Comparison of ENCODE assay signal across 8 cellular contexts in genomic region chr1:90835172-90835660, GRCh38.
A peak's percentile ranks its signal among the peaks of the same experiment; 100 is the strongest.
DNase-seq lines count a peak whose midpoint lies in the region; ATAC-seq, FAIRE-seq and TF ChIP-seq lines count a peak whose summit lies in the region.

No MANE protein-coding gene starts in this region.

- no peak overlapping the region for H3K27ac ChIP-seq in left lung

- peaks cover 82% of the 10 kb centered on the region for H3K27me3 Mint-ChIP-seq in activated CD8-positive, alpha-beta T cell treated with anti-CD3 and anti-CD28 coated beads for 36 hours
- H3K27me3 Mint-ChIP-seq in activated CD8-positive, alpha-beta T cell treated with anti-CD3 and anti-CD28 coated beads, Interleukin-2, amount 10 ng/mL, durations not matched to agents 7 days and 5 days (ENCODE audit: low read depth), result peaks cover 87% of the 10 kb centered on the region
- peaks cover 99% of the 10 kb centered on the region for H3K27me3 Mint-ChIP-seq in stimulated activated naive CD8-positive, alpha-beta T cell treated with anti-CD3 and anti-CD28 coated beads, Interleukin-15, amount 100 ng/mL, for 72 hours

- H3K4me3 Mint-ChIP-seq in activated CD8-positive, alpha-beta T cell treated with anti-CD3 and anti-CD28 coated beads for 36 hours, result no peak overlapping the region
- H3K4me3 Mint-ChIP-seq in activated CD8-positive, alpha-beta T cell treated with anti-CD3 and anti-CD28 coated beads, Interleukin-2, amount 10 ng/mL, durations not matched to agents 7 days and 5 days, result no peak overlapping the region
- peak overlapping the region; percentile 58 to 64 for H3K4me3 Mint-ChIP-seq in stimulated activated naive CD8-positive, alpha-beta T cell treated with anti-CD3 and anti-CD28 coated beads, Interleukin-15, amount 100 ng/mL, for 72 hours

- peak; percentile 24 for DNase-seq in activated CD8-positive, alpha-beta T cell treated with anti-CD3 and anti-CD28 coated beads for 36 hours
- DNase-seq in activated CD8-positive, alpha-beta T cell treated with anti-CD3 and anti-CD28 coated beads, Interleukin-2, amount 10 ng/mL, durations not matched to agents 7 days and 5 days, result no peak
- DNase-seq in astrocyte of the hippocampus (ENCODE audit: low read depth, low spot score) (peak; percentile 26), left lung (no peak), SIG-M5 (lab: John Stamatoyannopoulos, UW) (no peak), D721Med (ENCODE audit: insufficient read length, low spot score) (no peak)
- peak in 1 of 2 donors; percentile 35 for DNase-seq in stimulated activated naive CD8-positive, alpha-beta T cell treated with anti-CD3 and anti-CD28 coated beads, Interleukin-15, amount 100 ng/mL, for 72 hours
- no peak for DNase-seq in activated effector memory CD4-positive, alpha-beta T cell treated with Interleukin-2 at 50 U/mL for 16 hours

- no peak for TF ChIP-seq CTCF in activated CD8-positive, alpha-beta T cell treated with anti-CD3 and anti-CD28 coated beads for 36 hours (IDR thresholded peaks at IDR 0.05)
- no peak for TF ChIP-seq CTCF in left lung (IDR thresholded peaks at IDR 0.05)
- no peak for TF ChIP-seq CTCF in D721Med (IDR thresholded peaks at IDR 0.05; ENCODE audit: insufficient read depth, missing control alignments)

- no peak for FAIRE-seq in D721Med (lab: Jason Lieb, UNC)

- H3K9me3 ChIP-seq in left lung, result no peaks in the 10 kb centered on the region

- no peak overlapping the region for H3K27ac Mint-ChIP-seq in activated CD8-positive, alpha-beta T cell treated with anti-CD3 and anti-CD28 coated beads for 36 hours
- H3K27ac Mint-ChIP-seq in activated CD8-positive, alpha-beta T cell treated with anti-CD3 and anti-CD28 coated beads, Interleukin-2, amount 10 ng/mL, durations not matched to agents 7 days and 5 days, result no peak overlapping the region
- H3K27ac Mint-ChIP-seq in stimulated activated naive CD8-positive, alpha-beta T cell treated with anti-CD3 and anti-CD28 coated beads, Interleukin-15, amount 100 ng/mL, for 72 hours, result peak overlapping the region in 1 of 2 donors; percentile 27

- H3K4me3 ChIP-seq in left lung, result no peak overlapping the region

- intact Hi-C loops in activated CD8-positive, alpha-beta T cell treated with anti-CD3 and anti-CD28 coated beads for 36 hours (cut with micrococcal nuclease), result loop anchor here (5.0 kb wide), 1 partner anchor 108 kb away; no protein-coding TSS in a partner anchor
- intact Hi-C loops in left lung (cut with DNase I), result no loop called here

- peaks cover 17% of the 10 kb centered on the region for H3K4me1 Mint-ChIP-seq in activated CD8-positive, alpha-beta T cell treated with anti-CD3 and anti-CD28 coated beads for 36 hours (ENCODE audit: low read depth)
- peaks cover 7% of the 10 kb centered on the region for H3K4me1 Mint-ChIP-seq in activated CD8-positive, alpha-beta T cell treated with anti-CD3 and anti-CD28 coated beads, Interleukin-2, amount 10 ng/mL, durations not matched to agents 7 days and 5 days (ENCODE audit: low read depth)
- peaks cover 32% of the 10 kb centered on the region for H3K4me1 Mint-ChIP-seq in stimulated activated naive CD8-positive, alpha-beta T cell treated with anti-CD3 and anti-CD28 coated beads, Interleukin-15, amount 100 ng/mL, for 72 hours

- POLR2A ChIA-PET in activated CD8-positive, alpha-beta T cell treated with anti-CD3 and anti-CD28 coated beads for 36 hours (lab: Charles Lee), result interaction anchor here (0.8 to 1.3 kb wide), 2 partner anchors 9 to 17 kb away, joined by 4 read pairs; no protein-coding TSS in a partner anchor
- POLR2A ChIA-PET in activated CD8-positive, alpha-beta T cell treated with anti-CD3 and anti-CD28 coated beads, Interleukin-2, amount 10 ng/mL, durations not matched to agents 7 days and 5 days (lab: Charles Lee), result interaction anchor here (0.6 kb wide), 1 partner anchor 62 kb away, joined by 3 read pairs; no protein-coding TSS in a partner anchor

- H3K4me1 ChIP-seq in left lung, result peaks cover 16 to 18% of the 10 kb centered on the region in 2 donors

- no peaks in the 10 kb centered on the region for H3K36me3 ChIP-seq in left lung

- no peaks in the 10 kb centered on the region for H3K36me3 Mint-ChIP-seq in activated CD8-positive, alpha-beta T cell treated with anti-CD3 and anti-CD28 coated beads for 36 hours (ENCODE audit: low read depth)
- peaks cover 3% of the 10 kb centered on the region for H3K36me3 Mint-ChIP-seq in activated CD8-positive, alpha-beta T cell treated with anti-CD3 and anti-CD28 coated beads, Interleukin-2, amount 10 ng/mL, durations not matched to agents 7 days and 5 days (ENCODE audit: low read depth)

- H3K27me3 ChIP-seq in left lung, result peaks cover 59 to 100% of the 10 kb centered on the region in 2 donors

- CTCF ChIA-PET in activated CD8-positive, alpha-beta T cell treated with anti-CD3 and anti-CD28 coated beads for 36 hours (lab: Charles Lee), result interaction anchor here (3.1 kb wide), 1 partner anchor 114 kb away, joined by 15 read pairs; no protein-coding TSS in a partner anchor
- CTCF ChIA-PET in activated CD8-positive, alpha-beta T cell treated with anti-CD3 and anti-CD28 coated beads, Interleukin-2, amount 10 ng/mL, durations not matched to agents 7 days and 5 days (lab: Charles Lee), result interaction anchor here (3.4 kb wide), 1 partner anchor 113 kb away, joined by 14 read pairs; no protein-coding TSS in a partner anchor

- H3K9me3 Mint-ChIP-seq in activated CD8-positive, alpha-beta T cell treated with anti-CD3 and anti-CD28 coated beads for 36 hours, result no peaks in the 10 kb centered on the region
- H3K9me3 Mint-ChIP-seq in activated CD8-positive, alpha-beta T cell treated with anti-CD3 and anti-CD28 coated beads, Interleukin-2, amount 10 ng/mL, durations not matched to agents 7 days and 5 days (ENCODE audit: insufficient read depth), result no peaks in the 10 kb centered on the region
- H3K9me3 Mint-ChIP-seq in stimulated activated naive CD8-positive, alpha-beta T cell treated with anti-CD3 and anti-CD28 coated beads, Interleukin-15, amount 100 ng/mL, for 72 hours, result peaks cover 0 to 4% of the 10 kb centered on the region in 2 donors

- ATAC-seq in activated CD8-positive, alpha-beta T cell treated with anti-CD3 and anti-CD28 coated beads for 36 hours, result peak; percentile 47
- ATAC-seq in activated CD8-positive, alpha-beta T cell treated with anti-CD3 and anti-CD28 coated beads, Interleukin-2, amount 10 ng/mL, durations not matched to agents 7 days and 5 days, result no peak
- ATAC-seq in left lung, result peak; percentile 51
- peak; percentile 78 for ATAC-seq in stimulated activated naive CD8-positive, alpha-beta T cell treated with anti-CD3 and anti-CD28 coated beads, Interleukin-15, amount 100 ng/mL, for 72 hours

Comparison
In these comparisons a context has a peak if more than half of its experiments do, and no peak if none do; other contexts are left out.
1. DNase-seq: peak in activated CD8-positive, alpha-beta T cell treated with anti-CD3 and anti-CD28 coated beads for 36 hours (single experiment) and astrocyte of the hippocampus (single experiment); none in activated CD8-positive, alpha-beta T cell treated with anti-CD3 and anti-CD28 coated beads, Interleukin-2, amount 10 ng/mL, durations not matched to agents 7 days and 5 days (single experiment), left lung (0 of 2), SIG-M5 (single experiment), activated effector memory CD4-positive, alpha-beta T cell treated with Interleukin-2 at 50 U/mL for 16 hours (single experiment) and D721Med (single experiment).
2. H3K4me3 Mint-ChIP-seq: peak in stimulated activated naive CD8-positive, alpha-beta T cell treated with anti-CD3 and anti-CD28 coated beads, Interleukin-15, amount 100 ng/mL, for 72 hours (2 of 2); none in activated CD8-positive, alpha-beta T cell treated with anti-CD3 and anti-CD28 coated beads for 36 hours (single experiment) and activated CD8-positive, alpha-beta T cell treated with anti-CD3 and anti-CD28 coated beads, Interleukin-2, amount 10 ng/mL, durations not matched to agents 7 days and 5 days (single experiment).